In the genomic region with DNA sequence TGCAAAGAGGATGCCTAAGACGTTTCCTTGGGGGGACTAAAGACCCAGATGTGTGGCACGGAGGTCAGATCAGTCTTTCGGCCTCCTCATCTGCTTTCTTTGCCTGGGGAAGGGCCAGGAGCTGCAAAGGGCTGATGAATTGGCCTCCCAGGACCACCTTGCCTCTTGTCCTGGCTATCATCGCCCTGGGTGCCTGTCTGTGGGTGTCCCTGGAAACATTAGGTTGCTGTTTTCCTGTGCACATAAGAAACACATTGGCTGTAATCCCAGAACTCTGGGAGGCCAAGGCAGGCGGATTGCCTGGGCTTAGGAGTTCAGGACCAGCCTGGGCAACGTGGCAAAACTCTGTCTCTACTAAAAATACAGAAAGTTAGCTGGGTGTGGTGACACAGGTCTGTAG, we compare ENCODE assay signal across 27 cellular contexts. TPM values are rescaled to one million over a fixed set of nuclear protein-coding genes. Genes with fewer than 3 reads are reported as not detected.
"Had no signal": no experiment of that assay in that cellular context is flagged by ENCODE, and none has a peak within 500 bp of the region (broad histone marks: within the 10 kb centered on the region; RNA-seq: fewer than 3 reads in every experiment).

No MANE protein-coding gene starts in this region.

- H3K9me3 Mint-ChIP-seq: activated naive CD4-positive, alpha-beta T cell treated with anti-CD3 and anti-CD28 coated beads, Interleukin-2, amount 50 U/mL, for 72 hours; activated T-helper 1 cell treated with anti-CD3 and anti-CD28 coated beads, Interleukin-12 subunit alpha, Interleukin-12 subunit beta, Interleukin-2, Interleukin-4 antibody, amounts not matched to agents 30 ng/mL and 10 ng/mL and 1 ng/mL, durations not matched to agents 14 hours and 24 hours and 36 hours had no signal

- H3K9me3 ChIP-seq: adrenal gland, left lung, neutrophil, spleen, transverse colon had no signal

- H3K4me3 Mint-ChIP-seq: activated CD8-positive, alpha-beta T cell treated with anti-CD3 and anti-CD28 coated beads, Interleukin-2, amount 10 ng/mL, durations not matched to agents 7 days and 5 days; activated T-helper 1 cell treated with anti-CD3 and anti-CD28 coated beads, Interleukin-12 subunit alpha, Interleukin-12 subunit beta, Interleukin-2, Interleukin-4 antibody, amounts not matched to agents 30 ng/mL and 10 ng/mL and 1 ng/mL, durations not matched to agents 14 hours and 24 hours and 36 hours had no signal

- H3K4me1 ChIP-seq: adrenal gland, foreskin keratinocyte, left lung, parathyroid adenoma, spleen, transverse colon had no signal

- H3K36me3 Mint-ChIP-seq: activated naive CD4-positive, alpha-beta T cell treated with anti-CD3 and anti-CD28 coated beads, Interleukin-2, amount 50 U/mL, for 72 hours had no signal

- H3K27ac ChIP-seq: adrenal gland, epithelial cell of prostate, foreskin keratinocyte, hepatocyte, neutrophil, parathyroid adenoma, spleen, transverse colon had no signal

- H3K9ac ChIP-seq: parathyroid adenoma had no signal

- DNase-seq: activated CD4-positive, alpha-beta T cell treated with anti-CD3 and anti-CD28 coated beads for 48 hours; activated CD4-positive, CD25-positive, alpha-beta regulatory T cell; activated CD8-positive, alpha-beta T cell treated with anti-CD3 and anti-CD28 coated beads, Interleukin-2, amount 10 ng/mL, durations not matched to agents 7 days and 5 days; activated gamma-delta T cell treated with Interleukin-2 at 50 U/mL for 16 hours; foreskin keratinocyte; left lung; spleen; stimulated activated CD8-positive, alpha-beta memory T cell treated with anti-CD3 and anti-CD28 coated beads, Interleukin-4, amount 100 ng/mL, for 48 hours; stimulated activated naive CD4-positive, alpha-beta T cell; substantia nigra; T-helper 1 cell; T1000; transverse colon had no signal

- FAIRE-seq: astrocyte, bronchial epithelial cell had no signal

- H3K27ac Mint-ChIP-seq: activated CD8-positive, alpha-beta T cell treated with anti-CD3 and anti-CD28 coated beads, Interleukin-2, amount 10 ng/mL, durations not matched to agents 7 days and 5 days; activated naive CD4-positive, alpha-beta T cell treated with anti-CD3 and anti-CD28 coated beads, Interleukin-2, amount 50 U/mL, for 72 hours; activated T-helper 1 cell treated with anti-CD3 and anti-CD28 coated beads, Interleukin-12 subunit alpha, Interleukin-12 subunit beta, Interleukin-2, Interleukin-4 antibody, amounts not matched to agents 30 ng/mL and 10 ng/mL and 1 ng/mL, durations not matched to agents 14 hours and 24 hours and 36 hours had no signal

- ATAC-seq: activated CD8-positive, alpha-beta T cell treated with anti-CD3 and anti-CD28 coated beads, Interleukin-2, amount 10 ng/mL, durations not matched to agents 7 days and 5 days; activated naive CD4-positive, alpha-beta T cell treated with anti-CD3 and anti-CD28 coated beads, Interleukin-2, amount 50 U/mL, for 72 hours; foreskin keratinocyte; left lung; SK-N-SH treated with all-trans-retinoic acid at 6 μM for 48 hours had no signal

- H3K36me3 ChIP-seq: adrenal gland, left lung, neutrophil, spleen, transverse colon had no signal

- H3K4me3 ChIP-seq: adrenal gland, hepatocyte, left lung, spleen, transverse colon had no signal

RNA-seq across cellular contexts. Expression of a gene that starts 20.7 kb away (rescaled TPM):
- total RNA-seq: activated CD8-positive, alpha-beta T cell treated with anti-CD3 and anti-CD28 coated beads, Interleukin-2, amount 10 ng/mL, durations not matched to agents 7 days and 5 days; activated naive CD4-positive, alpha-beta T cell treated with anti-CD3 and anti-CD28 coated beads, Interleukin-2, amount 50 U/mL, for 72 hours; activated T-helper 1 cell treated with anti-CD3 and anti-CD28 coated beads, Interleukin-12 subunit alpha, Interleukin-12 subunit beta, Interleukin-2, Interleukin-4 antibody, amounts not matched to agents 30 ng/mL and 10 ng/mL and 1 ng/mL, durations not matched to agents 14 hours and 24 hours and 36 hours; adrenal gland; astrocyte; bronchial epithelial cell; cerebellum; dermis microvascular lymphatic vessel endothelial cell; foreskin keratinocyte; hepatocyte; kidney epithelial cell; left lung; lung microvascular endothelial cell; spleen; transverse colon had no signal
- polyA plus RNA-seq: adrenal gland, foreskin keratinocyte, hepatocyte had no signal
